Comparison of ENCODE assay signal across 1 cellular context in the genomic region with DNA sequence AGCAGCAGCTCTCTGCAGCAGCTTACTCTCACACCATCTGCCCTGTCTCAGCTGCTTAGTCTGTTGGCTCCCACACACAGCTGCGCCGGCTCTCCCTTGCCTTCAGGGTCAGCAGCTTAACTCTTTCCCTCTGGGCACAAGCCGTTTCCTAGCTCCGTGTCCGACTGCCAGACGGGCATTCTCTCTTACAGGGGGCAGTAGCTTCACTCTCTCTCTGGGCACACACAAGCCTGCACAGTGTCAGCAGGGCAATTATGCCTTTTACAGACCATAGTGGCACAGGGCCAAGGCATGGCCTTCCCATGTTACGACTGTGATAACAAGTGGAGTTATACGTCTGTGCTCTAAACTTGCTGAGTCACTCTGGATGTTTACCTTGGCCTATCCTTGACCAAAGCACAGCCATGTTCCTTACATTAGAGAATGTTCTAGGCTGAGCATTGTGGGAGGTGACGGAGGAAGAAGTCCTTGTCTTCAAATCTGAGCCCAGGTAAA.
TF ChIP-seq lines count a peak whose summit lies in the region.

No MANE protein-coding gene starts in this region.

TF ChIP-seq in H1, 55 proteins besides CTCF, POLR2A, EP300 and RAD21:
- TF ChIP-seq BACH1 (IDR thresholded peaks at IDR 0.05; ENCODE audit: low read length) = peak; percentile 18; the same call in 1 of the 2 replicates
- TF ChIP-seq KDM5A (IDR thresholded peaks at IDR 0.05; ENCODE audit: low read length) = no peak
- peak; percentile 17; the same call in 1 of the 2 replicates for TF ChIP-seq MAFK (IDR thresholded peaks at IDR 0.05; ENCODE audit: low read depth, low read length)
